17 cellular contexts compared by ENCODE assay signal in the genomic region with DNA sequence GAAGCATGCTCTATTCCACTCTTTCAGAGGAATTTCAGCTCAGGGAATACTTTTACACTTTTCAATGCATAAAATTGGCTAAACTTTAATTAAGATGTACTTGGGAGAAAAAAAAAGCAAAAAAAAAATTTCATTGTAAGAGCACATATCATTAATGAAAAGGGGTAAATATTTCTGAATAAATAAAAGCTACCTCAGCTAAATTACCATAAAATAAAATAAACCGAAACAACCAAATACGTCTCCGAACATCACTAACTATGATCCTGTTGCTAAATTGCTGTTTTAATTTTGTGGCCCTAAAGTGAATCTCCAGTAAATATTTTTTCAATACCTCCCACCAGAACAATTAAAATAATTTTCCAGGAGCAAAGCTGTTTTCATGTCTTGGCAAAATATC.
A peak's percentile ranks its signal among the peaks of the same experiment; 100 is the strongest.
DNase-seq lines count a peak whose midpoint lies in the region; ATAC-seq, FAIRE-seq and TF ChIP-seq lines count a peak whose summit lies in the region.
"Had no signal": no experiment of that assay in that cellular context is flagged by ENCODE, and none has a peak within 500 bp of the region (broad histone marks: within the 10 kb centered on the region; RNA-seq: fewer than 3 reads in every experiment).

No MANE protein-coding gene starts in this region.

- ATAC-seq in A549 (no peak), K562 (no peak), HG02642 (IDR thresholded peaks at IDR 0.05; ENCODE audit: poor library complexity, unreplicated experiment) (no peak)

- CTCF ChIA-PET in A549 (lab: Yijun Ruan, JAX), result interaction anchor here (0.6 to 1.4 kb wide), 2 partner anchors 264 to 273 kb away, joined by 4 to 5 read pairs; no protein-coding TSS in a partner anchor
- CTCF ChIA-PET in K562 (lab: Yijun Ruan, JAX; ENCODE audit: low intra/inter-chr PET ratio), result no interaction called here

- no peaks in the 10 kb centered on the region for H3K9me3 ChIP-seq in A549
- no peaks in the 10 kb centered on the region for H3K9me3 ChIP-seq in HUES6 (ENCODE audit: control insufficient read depth, insufficient read depth, low read depth, low read length)
- 0 out of 2 replicates have a peak, but pooled peaks cover 2% of the 10 kb centered on the region for H3K9me3 ChIP-seq in K562 (replicated peaks; ENCODE audit: control insufficient read depth, insufficient read depth, low read depth, low read length)
- H3K9me3 ChIP-seq in mesodermal cell (ENCODE audit: control insufficient read depth, low read length), result no peaks in the 10 kb centered on the region
- H3K9me3 ChIP-seq: Peyer's patch had no signal

- in situ Hi-C loops in K562 (cut with MboI), result no loop called here
- in situ Hi-C loops in ACHN (cut with HindIII; ENCODE audit: low pct_ligation_motif_present, low pct_unique_long_range_greater_than_20kb, low sequenced_read_pairs), result no loop called here

- H3K9me1 ChIP-seq in K562 (ENCODE audit: control insufficient read depth, insufficient read depth, low read length), result no peaks in the 10 kb centered on the region

- 95% methylated on average over 3 of the region's 3 CpGs for WGBS in A549 (ENCODE audit: missing lambda C conversion rate)
- WGBS in K562 (ENCODE audit: insufficient coverage, low coverage, missing lambda C conversion rate), result 38% methylated on average over 3 of the region's 3 CpGs
- WGBS in mesodermal cell (ENCODE audit: insufficient coverage in 2 of 2), 2 experiments, result 94% methylated on average over 2 of the region's 3 CpGs; no CpG with 5 or more reads in 1 of the 2 experiments

- no peaks in the 10 kb centered on the region for H3K4me1 ChIP-seq in A549
- H3K4me1 ChIP-seq in HUES6 (ENCODE audit: control insufficient read depth, insufficient read depth, low read length), result peaks cover 21% of the 10 kb centered on the region
- H3K4me1 ChIP-seq in K562 (replicated peaks in 1 of 2; ENCODE audit: control insufficient read depth in 2 of 2, insufficient read depth in 2 of 2, low read length in 2 of 2), result no peaks in the 10 kb centered on the region; a peak in 2 of 5 replicates
- peaks cover 26% of the 10 kb centered on the region for H3K4me1 ChIP-seq in mesodermal cell (ENCODE audit: control insufficient read depth, insufficient read depth, low read length, poor library complexity, severe bottlenecking)
- H3K4me1 ChIP-seq: Peyer's patch had no signal

- H4K20me1 ChIP-seq in K562 (replicated peaks; ENCODE audit: control insufficient read depth, insufficient read depth, low read length), result no peaks in the 10 kb centered on the region

- H2AFZ ChIP-seq in K562 (ENCODE audit: low read depth, low read length), result no peak overlapping the region

- H3K79me2 ChIP-seq in K562 (ENCODE audit: control insufficient read depth, insufficient read depth, low read length), result no peaks in the 10 kb centered on the region

- no peak for FAIRE-seq in A549 (lab: Jason Lieb, UNC)
- FAIRE-seq in K562 (lab: Jason Lieb, UNC), result no peak
- no peak for FAIRE-seq in HTR-8/SVneo (lab: Jason Lieb, UNC)
- FAIRE-seq: A204.1, GM19239 had no signal

- TF ChIP-seq EP300 in A549 (IDR thresholded peaks at IDR 0.05) (no peak), K562 (IDR thresholded peaks at IDR 0.05; ENCODE audit: low read length) (no peak)

- no peak for DNase-seq in A549 (ENCODE audit: low read depth in 1 of 2, low spot score in 1 of 2)
- no peak for DNase-seq in K562 (ENCODE audit: extremely low read depth in 1 of 4, low spot score in 3 of 4)
- DNase-seq in retina, result no peak
- DNase-seq in ACHN, result no peak
- no peak for DNase-seq in HTR-8/SVneo (ENCODE audit: insufficient read length, low spot score)
- DNase-seq: AML-193, NCI-H1092 treated with DMSO at 0.1 percent for 48 hours, NCI-H2081 treated with DMSO at 0.1 percent for 48 hours, NCI-H524, Peyer's patch, Right ventricle myocardium superior had no signal

- TF ChIP-seq POLR2A in A549 (IDR thresholded peaks at IDR 0.05; ENCODE audit: low read length) (no peak), K562 (conservative IDR thresholded peaks at IDR 0.05) (no peak)

- H3K27me3 ChIP-seq in HUES6 (ENCODE audit: control insufficient read depth, insufficient read depth, low read length), result no peaks in the 10 kb centered on the region
- no peaks in the 10 kb centered on the region for H3K27me3 ChIP-seq in K562 (ENCODE audit: control insufficient read depth in 2 of 2, insufficient read depth in 2 of 2, low read length in 2 of 2)
- H3K27me3 ChIP-seq: Peyer's patch had no signal

- H3K36me3 ChIP-seq in HUES6 (ENCODE audit: control insufficient read depth, insufficient read depth, low read length), result no peaks in the 10 kb centered on the region
- H3K36me3 ChIP-seq in K562 (ENCODE audit: control insufficient read depth, insufficient read depth, low read length), result no peaks in the 10 kb centered on the region
- no peaks in the 10 kb centered on the region for H3K36me3 ChIP-seq in mesodermal cell (ENCODE audit: control insufficient read depth, insufficient read depth, low read length)
- H3K36me3 ChIP-seq: Peyer's patch had no signal

- no peak for TF ChIP-seq CTCF in A549 (IDR thresholded peaks at IDR 0.05)
- no peak for TF ChIP-seq CTCF in K562 (IDR thresholded peaks at IDR 0.05 in 2 of 3, conservative IDR thresholded peaks at IDR 0.05 in 1 of 3; ENCODE audit: insufficient read depth in 2 of 3, low read depth in 1 of 3, low read length in 3 of 3)

- H3K4me2 ChIP-seq in A549, result no peak overlapping the region
- H3K4me2 ChIP-seq in K562 (ENCODE audit: insufficient read depth, low read length), result no peak overlapping the region
- H3K4me2 ChIP-seq: KMS-11 had no signal

- intact Hi-C loops in K562 (cut with micrococcal nuclease), result no loop called here

- no peak overlapping the region for H3K27ac ChIP-seq in A549
- peak overlapping the region; percentile 59; the same call in 1 of the 2 replicates for H3K27ac ChIP-seq in HUES6 (ENCODE audit: low read depth, low read length)
- no peak overlapping the region for H3K27ac ChIP-seq in K562 (ENCODE audit: extremely low read depth, low read depth, low read length)
- H3K27ac ChIP-seq in mesodermal cell (ENCODE audit: low read depth, low read length, severe bottlenecking), result peak overlapping the region; percentile 74
- H3K27ac ChIP-seq: KMS-11, Peyer's patch had no signal

- POLR2A ChIA-PET in A549 (lab: Yijun Ruan, JAX) (no interaction called here), K562 (lab: Yijun Ruan, JAX) (interaction anchor here (0.7 kb wide), 1 partner anchor 14 kb away, joined by 3 read pairs; no protein-coding TSS in a partner anchor)

- TF ChIP-seq RAD21 in A549 (conservative IDR thresholded peaks at IDR 0.05 in 1 of 2, IDR thresholded peaks at IDR 0.05 in 1 of 2) (no peak), K562 (CRISPR knock-in tag; conservative IDR thresholded peaks at IDR 0.05 in 1 of 2, IDR thresholded peaks at IDR 0.05 in 1 of 2) (no peak)

- H3K9ac ChIP-seq in HUES6 (ENCODE audit: low read length), result no peak overlapping the region
- H3K9ac ChIP-seq in K562 (ENCODE audit: insufficient read depth in 1 of 2, low read depth in 2 of 2, low read length in 2 of 2), result no peak overlapping the region
- H3K9ac ChIP-seq: KMS-11 had no signal

- H3K4me3 ChIP-seq in A549 (no peak overlapping the region), HUES6 (ENCODE audit: low read depth, low read length) (no peak overlapping the region), K562 (no peak overlapping the region), mesodermal cell (ENCODE audit: extremely low read depth, insufficient read depth, low read length, poor library complexity, severe bottlenecking) (no peak overlapping the region)
- H3K4me3 ChIP-seq: Peyer's patch had no signal

- BruUV-seq in K562 (replicated peaks; lab: Mats Ljungman, UMichigan), result no TSS peak

TF ChIP-seq in A549, 52 proteins besides CTCF, POLR2A, EP300 and RAD21:
- TF ChIP-seq HDAC2 (IDR thresholded peaks at IDR 0.05) (no peak), MAFK (IDR thresholded peaks at IDR 0.05; ENCODE audit: partially characterized antibody) (peak; percentile 56)

TF ChIP-seq in K562, 482 proteins besides CTCF, POLR2A, EP300 and RAD21:
- TF ChIP-seq TFE3 (CRISPR knock-in tag; IDR thresholded peaks at IDR 0.05), result no peak
- TF ChIP-seq ZNF316 (IDR thresholded peaks at IDR 0.05), result peak; percentile 75
- TF ChIP-seq, protein P1, sequence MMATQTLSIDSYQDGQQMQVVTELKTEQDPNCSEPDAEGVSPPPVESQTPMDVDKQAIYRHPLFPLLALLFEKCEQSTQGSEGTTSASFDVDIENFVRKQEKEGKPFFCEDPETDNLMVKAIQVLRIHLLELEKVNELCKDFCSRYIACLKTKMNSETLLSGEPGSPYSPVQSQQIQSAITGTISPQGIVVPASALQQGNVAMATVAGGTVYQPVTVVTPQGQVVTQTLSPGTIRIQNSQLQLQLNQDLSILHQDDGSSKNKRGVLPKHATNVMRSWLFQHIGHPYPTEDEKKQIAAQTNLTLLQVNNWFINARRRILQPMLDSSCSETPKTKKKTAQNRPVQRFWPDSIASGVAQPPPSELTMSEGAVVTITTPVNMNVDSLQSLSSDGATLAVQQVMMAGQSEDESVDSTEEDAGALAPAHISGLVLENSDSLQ (IDR thresholded peaks at IDR 0.05), result no peak
- 0 out of 2 replicates have a peak, but pooled peaks have one; percentile 14 for TF ChIP-seq MAFG (tag; conservative IDR thresholded peaks at IDR 0.05)
- TF ChIP-seq HNRNPL (IDR thresholded peaks at IDR 0.05; ENCODE audit: low read depth, low read length), result no peak
- TF ChIP-seq PPARD (CRISPR knock-in tag; IDR thresholded peaks at IDR 0.05), result no peak
- no peak for TF ChIP-seq SMAD4 (CRISPR knock-in tag; conservative IDR thresholded peaks at IDR 0.05)
- peak; percentile 55 for TF ChIP-seq C11orf30 (IDR thresholded peaks at IDR 0.05; ENCODE audit: low read depth)
- 0 out of 2 replicates have a peak, but pooled peaks have one; percentile 12 for TF ChIP-seq MAFF (IDR thresholded peaks at IDR 0.05; ENCODE audit: low read length)
- no peak for TF ChIP-seq ZNF445 (CRISPR knock-in tag; IDR thresholded peaks at IDR 0.05; ENCODE audit: low read depth)
- no peak for TF ChIP-seq ZNF444 (CRISPR knock-in tag; IDR thresholded peaks at IDR 0.05)
- no peak for TF ChIP-seq ZNF175 (CRISPR knock-in tag; IDR thresholded peaks at IDR 0.05; ENCODE audit: low read depth)

Comparison
In these comparisons a context has a peak if more than half of its experiments do, and no peak if none do; other contexts are left out.
1. H3K27ac ChIP-seq: peak in HUES6 (single experiment) and mesodermal cell (single experiment); none in A549 (0 of 2) and K562 (single experiment).
2. Of the 35 proteins assayed by ChIP-seq in both K562 and A549: peak only in K562: none; only in A549: MAFK; in both: none; in neither: 34.